Comparison of ENCODE assay signal across 1 cellular context in the genomic region with DNA sequence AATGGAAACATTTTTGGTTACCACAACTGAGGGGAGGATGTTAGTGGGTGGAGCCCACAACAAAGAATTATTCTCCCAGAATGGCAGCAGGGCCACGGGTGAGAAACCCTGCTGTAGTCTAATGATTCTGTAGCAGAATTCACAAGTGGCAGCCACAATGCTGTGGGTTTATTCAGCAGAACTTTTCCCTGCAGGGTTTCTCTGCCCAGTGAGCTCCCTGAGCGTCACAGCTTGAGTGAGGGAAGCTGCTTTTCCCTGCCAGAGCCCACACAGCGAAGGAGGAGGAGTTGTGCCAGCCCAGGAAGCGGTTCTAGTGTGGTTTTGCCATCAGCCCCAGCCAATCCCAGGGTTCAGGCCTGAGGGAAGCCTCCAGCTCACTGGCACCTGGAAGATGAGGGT.
TF ChIP-seq lines count a peak whose summit lies in the region.

No MANE protein-coding gene starts in this region.

TF ChIP-seq in GM12878, 131 proteins besides CTCF, POLR2A, EP300 and RAD21 (continued from another document):
- TF ChIP-seq IRF3 (IDR thresholded peaks at IDR 0.05) (no peak), CBX5 (IDR thresholded peaks at IDR 0.05; ENCODE audit: low read depth) (no peak), FOXK2 (IDR thresholded peaks at IDR 0.05) (no peak), PAX5 (IDR thresholded peaks at IDR 0.05; ENCODE audit: borderline replicate concordance, low read depth, low read length) (peak; percentile 79; the same call in 1 of the 2 replicates), STAT1 (conservative IDR thresholded peaks at IDR 0.05) (no peak), E2F4 (IDR thresholded peaks at IDR 0.05; ENCODE audit: low read depth, low read length) (no peak), FOXM1 (IDR thresholded peaks at IDR 0.05; ENCODE audit: low read depth, low read length) (peak; percentile 80; the same call in 1 of the 2 replicates), LARP7 (IDR thresholded peaks at IDR 0.05) (no peak), BHLHE40 (IDR thresholded peaks at IDR 0.05; ENCODE audit: borderline replicate concordance in 1 of 2, low read depth in 2 of 2, low read length in 1 of 2) (peak; percentile 58 to 74; a peak in 3 of 4 replicates)
- TF ChIP-seq, protein P1, sequence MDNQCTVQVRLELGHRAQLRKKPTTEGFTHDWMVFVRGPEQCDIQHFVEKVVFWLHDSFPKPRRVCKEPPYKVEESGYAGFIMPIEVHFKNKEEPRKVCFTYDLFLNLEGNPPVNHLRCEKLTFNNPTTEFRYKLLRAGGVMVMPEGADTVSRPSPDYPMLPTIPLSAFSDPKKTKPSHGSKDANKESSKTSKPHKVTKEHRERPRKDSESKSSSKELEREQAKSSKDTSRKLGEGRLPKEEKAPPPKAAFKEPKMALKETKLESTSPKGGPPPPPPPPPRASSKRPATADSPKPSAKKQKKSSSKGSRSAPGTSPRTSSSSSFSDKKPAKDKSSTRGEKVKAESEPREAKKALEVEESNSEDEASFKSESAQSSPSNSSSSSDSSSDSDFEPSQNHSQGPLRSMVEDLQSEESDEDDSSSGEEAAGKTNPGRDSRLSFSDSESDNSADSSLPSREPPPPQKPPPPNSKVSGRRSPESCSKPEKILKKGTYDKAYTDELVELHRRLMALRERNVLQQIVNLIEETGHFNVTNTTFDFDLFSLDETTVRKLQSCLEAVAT (IDR thresholded peaks at IDR 0.05) = peak; percentile 73
